In the genomic region with DNA sequence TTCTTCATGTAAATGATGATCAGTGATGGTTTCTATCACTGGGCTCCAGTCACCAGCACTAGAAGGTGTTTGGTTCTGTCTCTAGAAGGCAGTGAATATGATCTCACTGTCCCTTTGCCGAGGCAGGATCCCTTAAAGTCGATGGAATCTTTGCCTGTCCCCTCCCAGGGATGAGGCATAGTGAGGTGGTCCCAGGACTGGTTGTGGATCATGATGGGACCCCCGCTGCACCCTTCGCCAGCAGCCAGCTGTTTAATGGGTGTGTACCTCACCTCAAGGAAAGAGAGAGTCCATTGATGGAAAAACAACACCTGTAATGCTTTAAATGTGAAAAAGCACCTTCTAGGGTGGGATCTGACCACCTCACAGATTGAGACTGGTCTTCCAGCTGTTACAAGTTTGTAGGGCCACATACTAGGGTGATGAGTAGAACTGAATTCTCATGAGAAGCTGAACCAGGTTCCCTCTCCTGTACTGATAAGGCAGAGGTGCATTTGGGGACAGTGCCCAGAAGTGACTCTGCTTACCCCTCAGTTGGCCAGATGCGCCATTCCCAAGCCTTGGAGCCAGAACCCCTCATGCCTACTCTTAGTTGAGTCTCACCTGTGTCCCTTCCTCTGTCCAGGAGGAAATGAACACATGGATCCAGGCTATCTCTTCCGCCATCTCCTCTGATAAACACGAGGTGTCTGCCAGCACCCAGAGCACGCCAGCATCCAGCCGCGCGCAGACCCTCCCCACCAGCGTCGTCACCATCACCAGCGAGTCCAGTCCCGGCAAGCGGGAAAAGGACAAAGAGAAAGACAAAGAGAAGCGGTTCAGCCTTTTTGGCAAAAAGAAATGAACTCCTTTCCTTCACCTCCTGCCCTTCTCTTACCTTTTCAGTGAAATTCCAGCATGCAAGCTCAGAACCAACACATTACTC, we compare ENCODE assay signal across 13 cellular contexts. TPM values are rescaled to one million over a fixed set of nuclear protein-coding genes. Genes with fewer than 3 reads are reported as not detected.
DNase-seq lines count a peak whose midpoint lies in the region; ATAC-seq and TF ChIP-seq lines count a peak whose summit lies in the region.
"Had no signal": no experiment of that assay in that cellular context is flagged by ENCODE, and none has a peak within 500 bp of the region (broad histone marks: within the 10 kb centered on the region; RNA-seq: fewer than 3 reads in every experiment).

No MANE protein-coding gene starts in this region.

- H3K4me3 ChIP-seq in right atrium auricular region (no peak overlapping the region), gastroesophageal sphincter (no peak overlapping the region), prostate gland (no peak overlapping the region), Karpas-422 (ENCODE audit: low read length) (no peak overlapping the region)
- H3K4me3 ChIP-seq: MG63 had no signal

- H3K9me2 ChIP-seq in Karpas-422 (replicated peaks; ENCODE audit: insufficient read depth, low read length) = no peaks in the 10 kb centered on the region

- no peak overlapping the region for H3K4me3 Mint-ChIP-seq in immature natural killer cell
- H3K4me3 Mint-ChIP-seq: natural killer cell treated with Interleukin-12 subunit alpha and Interleukin-12 subunit beta and Interleukin-15 and Interleukin-18, amount 100 ng/mL, for 72 hours had no signal

- H3K9me3 Mint-ChIP-seq in immature natural killer cell = no peaks in the 10 kb centered on the region
- H3K9me3 Mint-ChIP-seq: natural killer cell treated with Interleukin-12 subunit alpha and Interleukin-12 subunit beta and Interleukin-15 and Interleukin-18, amount 100 ng/mL, for 72 hours had no signal

- no peak for TF ChIP-seq EP300 in gastroesophageal sphincter (IDR thresholded peaks at IDR 0.05)

- no peaks in the 10 kb centered on the region for H3K9me3 ChIP-seq in right atrium auricular region
- no peaks in the 10 kb centered on the region for H3K9me3 ChIP-seq in gastroesophageal sphincter
- no peaks in the 10 kb centered on the region for H3K9me3 ChIP-seq in prostate gland
- no peaks in the 10 kb centered on the region for H3K9me3 ChIP-seq in Karpas-422 (ENCODE audit: low read length)
- H3K9me3 ChIP-seq: MG63 had no signal

- H3K4me1 ChIP-seq in right atrium auricular region = peaks cover 0 to 61% of the 10 kb centered on the region in 2 donors
- H3K4me1 ChIP-seq in gastroesophageal sphincter = peaks cover 44 to 82% (median 52%) of the 10 kb centered on the region in 3 donors
- peaks cover 36% of the 10 kb centered on the region for H3K4me1 ChIP-seq in prostate gland (replicated peaks)
- H3K4me1 ChIP-seq in Karpas-422 (ENCODE audit: low read length) = peaks cover 33% of the 10 kb centered on the region

- WGBS in gastroesophageal sphincter (ENCODE audit: low coverage in 1 of 2), 2 donors = 96 to 98% methylated on average over 4 to 6 of the region's 17 CpGs
- 83% methylated on average over 17 of the region's 17 CpGs for WGBS in prostate gland

- peak overlapping the region in 1 of 6 donors; percentile 46 for H3K27ac Mint-ChIP-seq in immature natural killer cell
- H3K27ac Mint-ChIP-seq: natural killer cell treated with Interleukin-12 subunit alpha and Interleukin-12 subunit beta and Interleukin-15 and Interleukin-18, amount 100 ng/mL, for 72 hours had no signal

- peaks cover 63% of the 10 kb centered on the region for H3K36me3 ChIP-seq in right atrium auricular region
- H3K36me3 ChIP-seq in gastroesophageal sphincter = peaks cover 0 to 55% of the 10 kb centered on the region in 2 donors
- H3K36me3 ChIP-seq in prostate gland = no peaks in the 10 kb centered on the region
- no peaks in the 10 kb centered on the region for H3K36me3 ChIP-seq in Karpas-422 (ENCODE audit: insufficient read depth, low read length)

- no peaks in the 10 kb centered on the region for H4K20me1 ChIP-seq in Karpas-422 (ENCODE audit: insufficient read depth, low read depth, low read length)

- no peaks in the 10 kb centered on the region for H3K79me2 ChIP-seq in Karpas-422 (ENCODE audit: low read length)

- ATAC-seq in left cardiac atrium (no peak), gastroesophageal sphincter (no peak), HG03457 (IDR thresholded peaks at IDR 0.05; ENCODE audit: unreplicated experiment) (no peak)
- ATAC-seq: natural killer cell treated with Interleukin-12 subunit alpha and Interleukin-12 subunit beta and Interleukin-15 and Interleukin-18, amount 100 ng/mL, for 72 hours had no signal

- peaks cover 17 to 26% of the 10 kb centered on the region in 2 donors for H3K4me1 Mint-ChIP-seq in immature natural killer cell

- H3K9ac ChIP-seq in Karpas-422 (ENCODE audit: low read length) = no peak overlapping the region

- peaks cover 0 to 15% (median 2%) of the 10 kb centered on the region in 3 donors for H3K27me3 Mint-ChIP-seq in immature natural killer cell (ENCODE audit: low read depth in 3 of 3)
- H3K27me3 Mint-ChIP-seq: natural killer cell treated with Interleukin-12 subunit alpha and Interleukin-12 subunit beta and Interleukin-15 and Interleukin-18, amount 100 ng/mL, for 72 hours had no signal

- peaks cover 23 to 64% (median 34%) of the 10 kb centered on the region in 3 donors for H3K36me3 Mint-ChIP-seq in immature natural killer cell
- H3K36me3 Mint-ChIP-seq: natural killer cell treated with Interleukin-12 subunit alpha and Interleukin-12 subunit beta and Interleukin-15 and Interleukin-18, amount 100 ng/mL, for 72 hours had no signal

- TF ChIP-seq CTCF in right atrium auricular region (IDR thresholded peaks at IDR 0.05) = no peak
- no peak for TF ChIP-seq CTCF in gastroesophageal sphincter (IDR thresholded peaks at IDR 0.05)
- TF ChIP-seq CTCF in prostate gland (IDR thresholded peaks at IDR 0.05) = no peak

- no peak for TF ChIP-seq POLR2A in gastroesophageal sphincter (IDR thresholded peaks at IDR 0.05)
- no peak for TF ChIP-seq POLR2A in prostate gland (IDR thresholded peaks at IDR 0.05)

- DNase-seq in right atrium auricular region (ENCODE audit: low spot score) = peak; percentile 46
- no peak for DNase-seq in left cardiac atrium
- no peak for DNase-seq in prostate gland (ENCODE audit: low spot score)
- no peak for DNase-seq in Karpas-422
- DNase-seq in foreskin melanocyte = no peak
- no peak for DNase-seq in immature natural killer cell
- DNase-seq: activated CD4-positive, alpha-beta T cell treated with anti-CD3 and anti-CD28 coated beads, Interleukin-2, amount 50 U/mL, for 48 hours; activated naive CD4-positive, alpha-beta T cell treated with Interleukin-2 at 50 U/mL for 16 hours; GOT3; MG63 had no signal

- H3K4me2 ChIP-seq in Karpas-422 (ENCODE audit: low read depth, low read length, poor library complexity, severe bottlenecking) = no peak overlapping the region

- no peaks in the 10 kb centered on the region for H3K27me3 ChIP-seq in right atrium auricular region
- H3K27me3 ChIP-seq in gastroesophageal sphincter = no peaks in the 10 kb centered on the region
- no peaks in the 10 kb centered on the region for H3K27me3 ChIP-seq in prostate gland (replicated peaks; ENCODE audit: insufficient read depth)
- H3K27me3 ChIP-seq in Karpas-422 (ENCODE audit: low read length) = no peaks in the 10 kb centered on the region
- H3K27me3 ChIP-seq: MG63 had no signal

- peak overlapping the region; percentile 71 to 76 for H3K27ac ChIP-seq in right atrium auricular region
- H3K27ac ChIP-seq in gastroesophageal sphincter = peak overlapping the region; percentile 81 to 90 (median 86)
- H3K27ac ChIP-seq in prostate gland = peak overlapping the region; percentile 70 to 71
- H3K27ac ChIP-seq in Karpas-422 (ENCODE audit: low read length) = no peak overlapping the region

- intact Hi-C loops in left cardiac atrium (cut with DNase I) = loop anchor here in 1 of 2 donors (5.0 kb wide), 1 partner anchor 169 kb away; no protein-coding TSS in a partner anchor
- intact Hi-C loops in prostate gland (cut with DNase I) = no loop called here

- no peak overlapping the region for H2AFZ ChIP-seq in Karpas-422 (ENCODE audit: low read length)

RNA-seq across cellular contexts. Expression of a gene that starts 55.5 kb away (rescaled TPM):
- total RNA-seq in right atrium auricular region (1 to 10 TPM; 1.1 to 1.2 TPM), left cardiac atrium (under 1 TPM; 0.52 to 0.62 TPM), gastroesophageal sphincter (1 to 10 TPM in 2 of 4 donors, under 1 TPM in 2; 0.62 to 1.5 (median 1.1) TPM), prostate gland (10 to 100 TPM in 1 of 2 donors, under 1 TPM in 1; 0.46 to 10.7 TPM)
- 133 and 187 TPM in 2 replicates for total RNA-seq in Karpas-422 (2014; rRNA removed; shearing (Covaris generic); ENCODE audit: low replicate concordance)
- polyA plus RNA-seq in immature natural killer cell = under 1 TPM in 1 of 3 donors, not detected in 2; 0.02 TPM

Comparison
In these comparisons a context has a peak if more than half of its experiments do, and no peak if none do; other contexts are left out.
1. RNA of a gene that starts 55.5 kb away (total RNA-seq): 133 to 187 TPM in Karpas-422; 0.46 to 10.7 TPM in prostate gland, 0.62 to 1.5 TPM in gastroesophageal sphincter, 1.1 to 1.2 TPM in right atrium auricular region and 0.52 to 0.62 TPM in left cardiac atrium; every median in the first group is over 10 times any median in the second.